In genomic region chr7:102478314-102479206, GRCh38 we compare ENCODE assay signal across 8 cellular contexts. TPM values are rescaled to one million over a fixed set of nuclear protein-coding genes. Genes with fewer than 3 reads are reported as not detected.
DNase-seq lines count a peak whose midpoint lies in the region; ATAC-seq, FAIRE-seq and TF ChIP-seq lines count a peak whose summit lies in the region.
"Not testable (repeated sequence)": the region's sequence is repeated elsewhere in the genome, so short reads cannot be mapped to it uniquely, and the experiment has no call there.

Gene POLR2J (minus strand): TSS chr7:102478922. CDS start chr7:102478860, 62 bp downstream.

- not testable (repeated sequence) for H3K4me1 Mint-ChIP-seq in activated CD8-positive, alpha-beta T cell treated with anti-CD3 and anti-CD28 coated beads, Interleukin-2, amount 10 ng/mL, durations not matched to agents 7 days and 5 days (ENCODE audit: low read depth)

- POLR2A ChIA-PET in activated CD8-positive, alpha-beta T cell treated with anti-CD3 and anti-CD28 coated beads, Interleukin-2, amount 10 ng/mL, durations not matched to agents 7 days and 5 days (lab: Charles Lee) = not testable (repeated sequence)

- H3K27me3 Mint-ChIP-seq in activated CD8-positive, alpha-beta T cell treated with anti-CD3 and anti-CD28 coated beads, Interleukin-2, amount 10 ng/mL, durations not matched to agents 7 days and 5 days (ENCODE audit: low read depth) = not testable (repeated sequence)

- H3K4me3 Mint-ChIP-seq in activated CD8-positive, alpha-beta T cell treated with anti-CD3 and anti-CD28 coated beads, Interleukin-2, amount 10 ng/mL, durations not matched to agents 7 days and 5 days = peak within 1 kb of the TSS; percentile 89

- CTCF ChIA-PET in activated CD8-positive, alpha-beta T cell treated with anti-CD3 and anti-CD28 coated beads, Interleukin-2, amount 10 ng/mL, durations not matched to agents 7 days and 5 days (lab: Charles Lee) = not testable (repeated sequence)

- TF ChIP-seq CTCF in choroid plexus epithelial cell (conservative IDR thresholded peaks at IDR 0.05; ENCODE audit: low read depth, low read length) = not testable (repeated sequence)

- not testable (repeated sequence) for FAIRE-seq in small intestine (lab: Jason Lieb, UNC)

- not testable (repeated sequence) for H3K27me3 ChIP-seq in small intestine (ENCODE audit: control insufficient read depth in 2 of 2, insufficient read depth in 2 of 2, low read length in 2 of 2)

- H3K4me1 ChIP-seq in small intestine (ENCODE audit: control insufficient read depth in 2 of 2, insufficient read depth in 1 of 2, low read depth in 1 of 2, low read length in 1 of 2) = not testable (repeated sequence)

- not testable (repeated sequence) for H3K9me3 ChIP-seq in small intestine (ENCODE audit: control insufficient read depth, low read depth)

- H3K36me3 ChIP-seq in small intestine (ENCODE audit: control insufficient read depth in 2 of 2, insufficient read depth in 2 of 2, low read length in 2 of 2) = not testable (repeated sequence)

- H3K9me3 Mint-ChIP-seq in activated CD8-positive, alpha-beta T cell treated with anti-CD3 and anti-CD28 coated beads, Interleukin-2, amount 10 ng/mL, durations not matched to agents 7 days and 5 days (ENCODE audit: insufficient read depth) = not testable (repeated sequence)

- peak; percentile 90 for ATAC-seq in GM18511 (IDR thresholded peaks at IDR 0.05; ENCODE audit: unreplicated experiment)
- ATAC-seq in HG02678 (IDR thresholded peaks at IDR 0.05; ENCODE audit: unreplicated experiment) = peak; percentile 86
- peak; percentile 92 for ATAC-seq in activated CD8-positive, alpha-beta T cell treated with anti-CD3 and anti-CD28 coated beads, Interleukin-2, amount 10 ng/mL, durations not matched to agents 7 days and 5 days

- peak within 1 kb of the TSS; percentile 87 for H3K27ac Mint-ChIP-seq in activated CD8-positive, alpha-beta T cell treated with anti-CD3 and anti-CD28 coated beads, Interleukin-2, amount 10 ng/mL, durations not matched to agents 7 days and 5 days

- not testable (repeated sequence) for H3K36me3 Mint-ChIP-seq in activated CD8-positive, alpha-beta T cell treated with anti-CD3 and anti-CD28 coated beads, Interleukin-2, amount 10 ng/mL, durations not matched to agents 7 days and 5 days (ENCODE audit: low read depth)

- peak; percentile 72 for DNase-seq in M059J (ENCODE audit: low read depth)
- DNase-seq in activated CD8-positive, alpha-beta T cell treated with anti-CD3 and anti-CD28 coated beads, Interleukin-2, amount 10 ng/mL, durations not matched to agents 7 days and 5 days = peak; percentile 79
- peak; percentile 42 for DNase-seq in choroid plexus epithelial cell (ENCODE audit: low read depth)
- DNase-seq in kidney tubule cell (ENCODE audit: low spot score) = peak; percentile 83
- peak; percentile 30 for DNase-seq in small intestine
- DNase-seq in ureter (ENCODE audit: low spot score) = peak; percentile 94

- H3K4me3 ChIP-seq in choroid plexus epithelial cell (ENCODE audit: low read depth, low read length) (peak within 1 kb of the TSS; percentile 51), small intestine (ENCODE audit: low read depth in 1 of 2, low read length in 2 of 2) (peak within 1 kb of the TSS in 1 of 2 donors; percentile 38)

- H3K27ac ChIP-seq in small intestine (ENCODE audit: low read depth in 1 of 2, low read length in 1 of 2) = not testable (repeated sequence)

- WGBS in small intestine, 3 donors = 0% methylated on average over 9 to 57 of the region's 72 CpGs

RNA-seq across cellular contexts. Expression of gene POLR2J, which starts in this region (rescaled TPM):
- total RNA-seq in M059J (2014; rRNA removed; shearing (Covaris generic)) = 59.8 and 81.8 TPM in 2 replicates
- total RNA-seq in activated CD8-positive, alpha-beta T cell treated with anti-CD3 and anti-CD28 coated beads, Interleukin-2, amount 10 ng/mL, durations not matched to agents 7 days and 5 days = 10 to 100 TPM; 55.7 to 62.0 TPM
- polyA plus RNA-seq in small intestine = 100 to 1,000 TPM in 2 of 3 donors, 10 to 100 TPM in 1; 75.7 to 169 (median 145) TPM
- total RNA-seq in ureter = 53.1 TPM

Comparison
In these comparisons a context has a peak if more than half of its experiments do, and no peak if none do; other contexts are left out.
1. DNase-seq: peak in every context shown above with its lines; median percentile 94 in ureter; 83 in kidney tubule cell; 79 in activated CD8-positive, alpha-beta T cell treated with anti-CD3 and anti-CD28 coated beads, Interleukin-2, amount 10 ng/mL, durations not matched to agents 7 days and 5 days; 72 in M059J; 42 in choroid plexus epithelial cell; 30 in small intestine.